Comparison of ENCODE assay signal across 8 cellular contexts in the genomic region with DNA sequence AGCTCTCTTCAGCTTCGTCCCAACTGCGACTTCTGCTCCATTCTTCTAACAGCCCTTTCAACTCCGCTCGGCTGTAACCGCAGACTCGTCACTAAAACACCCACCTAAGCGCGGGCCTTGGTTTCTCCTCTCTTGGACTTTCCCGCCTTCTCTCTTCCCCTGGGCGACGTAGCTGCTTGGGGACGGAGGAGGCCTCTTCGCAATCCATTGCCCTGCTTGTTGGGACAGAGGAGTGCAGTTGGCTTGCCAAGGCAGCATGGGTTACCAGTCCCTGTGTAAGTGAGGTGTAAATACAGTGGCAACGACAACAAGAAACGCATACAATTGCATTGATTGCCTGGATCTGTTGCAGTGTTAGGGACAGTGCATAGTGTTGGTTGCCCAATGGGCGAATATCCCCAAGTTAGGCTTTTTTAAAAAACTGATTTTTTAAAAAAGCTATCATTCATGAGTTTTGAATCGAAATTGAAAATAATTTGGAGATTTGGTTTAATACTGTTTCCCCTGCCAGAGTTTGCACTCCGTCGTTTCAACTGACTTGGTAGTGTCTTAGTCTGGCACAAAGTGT. TPM values are rescaled to one million over a fixed set of nuclear protein-coding genes. Genes with fewer than 3 reads are reported as not detected.
DNase-seq lines count a peak whose midpoint lies in the region; ATAC-seq and TF ChIP-seq lines count a peak whose summit lies in the region.

No MANE protein-coding gene starts in this region.

- H3K4me3 ChIP-seq in Jurkat, Clone E6-1 (ENCODE audit: low read length): peak overlapping the region; percentile 73
- H3K4me3 ChIP-seq in epithelial cell of esophagus (ENCODE audit: low read length) (peak overlapping the region; percentile 92), upper lobe of right lung (peak overlapping the region; percentile 98)

- H3K36me3 Mint-ChIP-seq in osteocyte (ENCODE audit: unreplicated experiment): peaks cover 11% of the 10 kb centered on the region

- no peaks in the 10 kb centered on the region for H3K9me3 ChIP-seq in upper lobe of right lung

- no peak for TF ChIP-seq CTCF in C4-2B (conservative IDR thresholded peaks at IDR 0.05)
- TF ChIP-seq CTCF in epithelial cell of esophagus (IDR thresholded peaks at IDR 0.05; ENCODE audit: insufficient read depth, low read depth, low read length, missing control alignments): no peak
- no peak for TF ChIP-seq CTCF in osteocyte (IDR thresholded peaks at IDR 0.05)
- no peak for TF ChIP-seq CTCF in upper lobe of right lung (IDR thresholded peaks at IDR 0.05)

- peak overlapping the region; percentile 95 for H3K27ac Mint-ChIP-seq in osteocyte (ENCODE audit: unreplicated experiment)

- peak overlapping the region; percentile 95 for H3K27ac ChIP-seq in C4-2B
- peak overlapping the region; percentile 98 for H3K27ac ChIP-seq in upper lobe of right lung

- intact Hi-C loops in upper lobe of right lung (cut with DNase I): no loop called here

- peaks cover 11% of the 10 kb centered on the region for H3K4me1 ChIP-seq in upper lobe of right lung

- no peaks in the 10 kb centered on the region for H3K27me3 Mint-ChIP-seq in osteocyte (ENCODE audit: unreplicated experiment)

- peak overlapping the region; percentile 94 for H3K4me3 Mint-ChIP-seq in osteocyte (ENCODE audit: unreplicated experiment)

- H3K27me3 ChIP-seq in upper lobe of right lung: no peaks in the 10 kb centered on the region

- peak; percentile 46 for ATAC-seq in GM21515 (IDR thresholded peaks at IDR 0.05; ENCODE audit: unreplicated experiment)
- no peak for ATAC-seq in upper lobe of right lung

- H3K4me1 Mint-ChIP-seq in osteocyte (ENCODE audit: unreplicated experiment): peaks cover 10% of the 10 kb centered on the region

- H3K9me3 Mint-ChIP-seq in osteocyte (ENCODE audit: unreplicated experiment): peaks cover 3% of the 10 kb centered on the region

- peaks cover 19% of the 10 kb centered on the region for H3K36me3 ChIP-seq in upper lobe of right lung

- peak; percentile 87 for DNase-seq in Jurkat, Clone E6-1 (ENCODE audit: low read depth, low spot score)
- peak; percentile 59 to 75 for DNase-seq in activated CD4-positive, alpha-beta T cell treated with anti-CD3 and anti-CD28 coated beads, Interleukin-2, amount 50 U/mL, for 24 hours (ENCODE audit: low read depth in 1 of 2, low spot score in 1 of 2)
- no peak for DNase-seq in epithelial cell of esophagus (ENCODE audit: low read depth)
- no peak for DNase-seq in osteocyte (ENCODE audit: extremely low spot score, unreplicated experiment)
- no peak for DNase-seq in upper lobe of right lung
- DNase-seq in amniotic stem cell (lab: John Stamatoyannopoulos, UW): no peak

RNA-seq across cellular contexts. Expression of a gene that starts 0.5 kb away (rescaled TPM):
- 150 TPM for polyA plus RNA-seq in Jurkat, Clone E6-1 (2012; ENCODE audit: insufficient read depth, insufficient read length)
- 48.3 and 51.0 TPM in 2 replicates for total RNA-seq in osteocyte
- 55.3 TPM for total RNA-seq in upper lobe of right lung

Comparison
In these comparisons a context has a peak if more than half of its experiments do, and no peak if none do; other contexts are left out.
1. DNase-seq: peak in Jurkat, Clone E6-1 (single experiment) and activated CD4-positive, alpha-beta T cell treated with anti-CD3 and anti-CD28 coated beads, Interleukin-2, amount 50 U/mL, for 24 hours (2 of 2); none in epithelial cell of esophagus (single experiment), osteocyte (single experiment), upper lobe of right lung (single experiment) and amniotic stem cell (single experiment).
2. Peak in every context shown above with its lines, with median percentiles within 50 percentile points of each other: H3K4me3 ChIP-seq.